Comparison of ENCODE assay signal across 1 cellular context in genomic region chr10:78972947-78973900, GRCh38.
TF ChIP-seq lines count a peak whose summit lies in the region.

No MANE protein-coding gene starts in this region.

TF ChIP-seq in HepG2, 621 proteins besides CTCF, POLR2A, EP300 and RAD21 (continued from another document and continues in another):
- TF ChIP-seq, protein P1, sequence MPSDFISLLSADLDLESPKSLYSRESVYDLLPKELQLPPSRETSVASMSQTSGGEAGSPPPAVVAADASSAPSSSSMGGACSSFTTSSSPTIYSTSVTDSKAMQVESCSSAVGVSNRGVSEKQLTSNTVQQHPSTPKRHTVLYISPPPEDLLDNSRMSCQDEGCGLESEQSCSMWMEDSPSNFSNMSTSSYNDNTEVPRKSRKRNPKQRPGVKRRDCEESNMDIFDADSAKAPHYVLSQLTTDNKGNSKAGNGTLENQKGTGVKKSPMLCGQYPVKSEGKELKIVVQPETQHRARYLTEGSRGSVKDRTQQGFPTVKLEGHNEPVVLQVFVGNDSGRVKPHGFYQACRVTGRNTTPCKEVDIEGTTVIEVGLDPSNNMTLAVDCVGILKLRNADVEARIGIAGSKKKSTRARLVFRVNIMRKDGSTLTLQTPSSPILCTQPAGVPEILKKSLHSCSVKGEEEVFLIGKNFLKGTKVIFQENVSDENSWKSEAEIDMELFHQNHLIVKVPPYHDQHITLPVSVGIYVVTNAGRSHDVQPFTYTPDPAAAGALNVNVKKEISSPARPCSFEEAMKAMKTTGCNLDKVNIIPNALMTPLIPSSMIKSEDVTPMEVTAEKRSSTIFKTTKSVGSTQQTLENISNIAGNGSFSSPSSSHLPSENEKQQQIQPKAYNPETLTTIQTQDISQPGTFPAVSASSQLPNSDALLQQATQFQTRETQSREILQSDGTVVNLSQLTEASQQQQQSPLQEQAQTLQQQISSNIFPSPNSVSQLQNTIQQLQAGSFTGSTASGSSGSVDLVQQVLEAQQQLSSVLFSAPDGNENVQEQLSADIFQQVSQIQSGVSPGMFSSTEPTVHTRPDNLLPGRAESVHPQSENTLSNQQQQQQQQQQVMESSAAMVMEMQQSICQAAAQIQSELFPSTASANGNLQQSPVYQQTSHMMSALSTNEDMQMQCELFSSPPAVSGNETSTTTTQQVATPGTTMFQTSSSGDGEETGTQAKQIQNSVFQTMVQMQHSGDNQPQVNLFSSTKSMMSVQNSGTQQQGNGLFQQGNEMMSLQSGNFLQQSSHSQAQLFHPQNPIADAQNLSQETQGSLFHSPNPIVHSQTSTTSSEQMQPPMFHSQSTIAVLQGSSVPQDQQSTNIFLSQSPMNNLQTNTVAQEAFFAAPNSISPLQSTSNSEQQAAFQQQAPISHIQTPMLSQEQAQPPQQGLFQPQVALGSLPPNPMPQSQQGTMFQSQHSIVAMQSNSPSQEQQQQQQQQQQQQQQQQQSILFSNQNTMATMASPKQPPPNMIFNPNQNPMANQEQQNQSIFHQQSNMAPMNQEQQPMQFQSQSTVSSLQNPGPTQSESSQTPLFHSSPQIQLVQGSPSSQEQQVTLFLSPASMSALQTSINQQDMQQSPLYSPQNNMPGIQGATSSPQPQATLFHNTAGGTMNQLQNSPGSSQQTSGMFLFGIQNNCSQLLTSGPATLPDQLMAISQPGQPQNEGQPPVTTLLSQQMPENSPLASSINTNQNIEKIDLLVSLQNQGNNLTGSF (CRISPR knock-in tag; IDR thresholded peaks at IDR 0.05) = no peak
- no peak for TF ChIP-seq ATAD3A (CRISPR knock-in tag; IDR thresholded peaks at IDR 0.05)
- no peak for TF ChIP-seq TIGD3 (CRISPR knock-in tag; IDR thresholded peaks at IDR 0.05; ENCODE audit: borderline replicate concordance)
- no peak for TF ChIP-seq PAX8 (CRISPR knock-in tag; IDR thresholded peaks at IDR 0.05; ENCODE audit: borderline replicate concordance)
- no peak for TF ChIP-seq CCAR2 (optimal IDR thresholded peaks at IDR 0.05; ENCODE audit: low read depth, low read length)
- peak; percentile 15; the same call in 1 of the 2 replicates for TF ChIP-seq RFXAP (CRISPR knock-in tag; IDR thresholded peaks at IDR 0.05; ENCODE audit: borderline replicate concordance)
- TF ChIP-seq TFDP2 (CRISPR knock-in tag; IDR thresholded peaks at IDR 0.05) = no peak; the same call in 1 of the 2 replicates
- TF ChIP-seq, protein P2, sequence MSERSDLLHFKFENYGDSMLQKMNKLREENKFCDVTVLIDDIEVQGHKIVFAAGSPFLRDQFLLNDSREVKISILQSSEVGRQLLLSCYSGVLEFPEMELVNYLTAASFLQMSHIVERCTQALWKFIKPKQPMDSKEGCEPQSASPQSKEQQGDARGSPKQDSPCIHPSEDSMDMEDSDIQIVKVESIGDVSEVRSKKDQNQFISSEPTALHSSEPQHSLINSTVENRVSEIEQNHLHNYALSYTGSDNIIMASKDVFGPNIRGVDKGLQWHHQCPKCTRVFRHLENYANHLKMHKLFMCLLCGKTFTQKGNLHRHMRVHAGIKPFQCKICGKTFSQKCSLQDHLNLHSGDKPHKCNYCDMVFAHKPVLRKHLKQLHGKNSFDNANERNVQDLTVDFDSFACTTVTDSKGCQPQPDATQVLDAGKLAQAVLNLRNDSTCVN (CRISPR knock-in tag; IDR thresholded peaks at IDR 0.05; ENCODE audit: borderline replicate concordance) = no peak
- TF ChIP-seq ZKSCAN1 (IDR thresholded peaks at IDR 0.05; ENCODE audit: low read length) = 0 out of 2 replicates have a peak, but pooled peaks have one; percentile 11
- peak; percentile 94 for TF ChIP-seq FOSL2 (CRISPR knock-in tag; IDR thresholded peaks at IDR 0.05)
- no peak for TF ChIP-seq NR2C2 (CRISPR knock-in tag; IDR thresholded peaks at IDR 0.05; ENCODE audit: borderline replicate concordance)
- TF ChIP-seq ZNF138 (CRISPR knock-in tag; IDR thresholded peaks at IDR 0.05; ENCODE audit: low read depth) = no peak; the same call in 1 of the 2 replicates
- no peak for TF ChIP-seq ZNF362 (CRISPR knock-in tag; IDR thresholded peaks at IDR 0.05; ENCODE audit: borderline replicate concordance)
- no peak for TF ChIP-seq SMARCE1 (IDR thresholded peaks at IDR 0.05; ENCODE audit: borderline replicate concordance)
- TF ChIP-seq RARA (CRISPR knock-in tag; IDR thresholded peaks at IDR 0.05) = peak; percentile 74
- TF ChIP-seq ZFYVE20 (CRISPR knock-in tag; IDR thresholded peaks at IDR 0.05; ENCODE audit: borderline replicate concordance, low read depth) = no peak
- TF ChIP-seq ZNF639 (CRISPR knock-in tag; conservative IDR thresholded peaks at IDR 0.05) = no peak
- no peak for TF ChIP-seq CENPX (CRISPR knock-in tag; IDR thresholded peaks at IDR 0.05)
- no peak for TF ChIP-seq ZNF260 (CRISPR knock-in tag; IDR thresholded peaks at IDR 0.05; ENCODE audit: borderline replicate concordance, low read depth)
- no peak for TF ChIP-seq ZNF616 (CRISPR knock-in tag; IDR thresholded peaks at IDR 0.05; ENCODE audit: low read depth)
- no peak for TF ChIP-seq ZNF367 (CRISPR knock-in tag; IDR thresholded peaks at IDR 0.05; ENCODE audit: borderline replicate concordance)
- TF ChIP-seq KLF9 (CRISPR knock-in tag; IDR thresholded peaks at IDR 0.05; ENCODE audit: low read depth) = no peak
- TF ChIP-seq NR2F1 (CRISPR knock-in tag; IDR thresholded peaks at IDR 0.05) = no peak
- peak; percentile 25; the same call in 1 of the 2 replicates for TF ChIP-seq MIER3 (CRISPR knock-in tag; IDR thresholded peaks at IDR 0.05; ENCODE audit: borderline replicate concordance)
- no peak for TF ChIP-seq ZNF567 (CRISPR knock-in tag; IDR thresholded peaks at IDR 0.05; ENCODE audit: borderline replicate concordance)
- TF ChIP-seq AHDC1 (CRISPR knock-in tag; IDR thresholded peaks at IDR 0.05; ENCODE audit: borderline replicate concordance) = no peak; the same call in 1 of the 2 replicates
- no peak for TF ChIP-seq ZFP36 (IDR thresholded peaks at IDR 0.05; ENCODE audit: borderline replicate concordance, low read depth, low read length, partially characterized antibody)
- no peak for TF ChIP-seq KDM5A (IDR thresholded peaks at IDR 0.05; ENCODE audit: borderline replicate concordance, low read length)
- TF ChIP-seq ZSCAN22 (CRISPR knock-in tag; IDR thresholded peaks at IDR 0.05) = no peak
- TF ChIP-seq ATF2 (CRISPR knock-in tag; IDR thresholded peaks at IDR 0.05) = 0 out of 2 replicates have a peak, but pooled peaks have one; percentile 45
- no peak for TF ChIP-seq ZNF225 (CRISPR knock-in tag; IDR thresholded peaks at IDR 0.05)
- no peak for TF ChIP-seq NCOR1 (IDR thresholded peaks at IDR 0.05; ENCODE audit: borderline replicate concordance, low read length)
- no peak for TF ChIP-seq NFE2L1 (CRISPR knock-in tag; IDR thresholded peaks at IDR 0.05; ENCODE audit: borderline replicate concordance)
- no peak for TF ChIP-seq RXRA (CRISPR knock-in tag; IDR thresholded peaks at IDR 0.05)
- no peak for TF ChIP-seq CBX1 (IDR thresholded peaks at IDR 0.05; ENCODE audit: low read depth)
- peak; percentile 80 for TF ChIP-seq XRCC5 (optimal IDR thresholded peaks at IDR 0.05; ENCODE audit: low read length)
- TF ChIP-seq, protein P3, sequence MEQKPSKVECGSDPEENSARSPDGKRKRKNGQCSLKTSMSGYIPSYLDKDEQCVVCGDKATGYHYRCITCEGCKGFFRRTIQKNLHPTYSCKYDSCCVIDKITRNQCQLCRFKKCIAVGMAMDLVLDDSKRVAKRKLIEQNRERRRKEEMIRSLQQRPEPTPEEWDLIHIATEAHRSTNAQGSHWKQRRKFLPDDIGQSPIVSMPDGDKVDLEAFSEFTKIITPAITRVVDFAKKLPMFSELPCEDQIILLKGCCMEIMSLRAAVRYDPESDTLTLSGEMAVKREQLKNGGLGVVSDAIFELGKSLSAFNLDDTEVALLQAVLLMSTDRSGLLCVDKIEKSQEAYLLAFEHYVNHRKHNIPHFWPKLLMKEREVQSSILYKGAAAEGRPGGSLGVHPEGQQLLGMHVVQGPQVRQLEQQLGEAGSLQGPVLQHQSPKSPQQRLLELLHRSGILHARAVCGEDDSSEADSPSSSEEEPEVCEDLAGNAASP (CRISPR knock-in tag; IDR thresholded peaks at IDR 0.05; ENCODE audit: borderline replicate concordance) = no peak; the same call in 1 of the 2 replicates
- TF ChIP-seq ZNF224 (CRISPR knock-in tag; IDR thresholded peaks at IDR 0.05) = peak; percentile 77
- no peak for TF ChIP-seq NFKB2 (CRISPR knock-in tag; IDR thresholded peaks at IDR 0.05; ENCODE audit: borderline replicate concordance)
